In the genomic region with DNA sequence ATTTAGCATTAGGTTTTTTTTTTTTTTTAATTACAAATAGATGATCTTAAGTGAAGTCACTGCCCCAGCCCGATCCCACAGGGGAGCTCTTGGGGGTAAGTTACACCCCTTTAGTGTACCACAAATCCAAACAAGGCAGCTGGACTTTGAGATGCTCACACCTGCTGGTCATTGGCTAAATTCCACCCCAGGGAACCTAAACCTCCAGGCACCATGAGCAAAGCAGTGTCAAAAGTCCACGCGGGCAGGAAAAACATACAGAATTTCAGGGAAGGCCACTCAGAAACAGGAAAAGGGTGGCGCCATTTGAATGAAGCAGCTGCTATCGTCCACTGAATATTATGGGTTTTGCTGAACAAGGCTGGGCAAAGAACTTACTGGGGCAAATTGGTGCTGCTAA, we compare ENCODE assay signal across 30 cellular contexts. TPM values are rescaled to one million over a fixed set of nuclear protein-coding genes. Genes with fewer than 3 reads are reported as not detected.
"Had no signal": no experiment of that assay in that cellular context is flagged by ENCODE, and none has a peak within 500 bp of the region (broad histone marks: within the 10 kb centered on the region; RNA-seq: fewer than 3 reads in every experiment).

No MANE protein-coding gene starts in this region.

- H3K27ac ChIP-seq: adrenal gland, body of pancreas, breast epithelium, KMS-11, PC-9, RWPE1, SK-N-MC had no signal

- H3K9ac ChIP-seq: KMS-11 had no signal

- H3K4me1 ChIP-seq: breast epithelium had no signal

- H3K9me3 ChIP-seq: adrenal gland, body of pancreas, breast epithelium had no signal

- DNase-seq: activated CD4-positive, alpha-beta T cell treated with anti-CD3 and anti-CD28 coated beads, Interleukin-2, amount 10 ng/mL, durations not matched to agents 24 days and 14 days; activated CD4-positive, alpha-beta T cell treated with anti-CD3 and anti-CD28 coated beads, Interleukin-2, amount 50 U/mL, for 48 hours; activated CD8-positive, alpha-beta T cell treated with anti-CD3 and anti-CD28 coated beads, Interleukin-2, amount 10 ng/mL, durations not matched to agents 7 days and 5 days; activated gamma-delta T cell; activated naive CD4-positive, alpha-beta T cell treated with anti-CD3 and anti-CD28 coated beads for 36 hours; activated T-cell treated with anti-CD3 and anti-CD28 coated beads, Interleukin-2, amount 50 U/mL, for 24 hours; adrenal gland; body of pancreas; NCI-H1092 treated with DMSO at 0.1 percent for 48 hours; NCI-H1436; NCI-H1694; NCI-H1930; NCI-H2171 treated with DMSO at 0.1 percent for 48 hours; NCI-H345; NCI-H510A; NCI-H526; PC-9 had no signal

- H3K27me3 ChIP-seq: body of pancreas had no signal

- H3K4me3 ChIP-seq: adrenal gland, body of pancreas, breast epithelium, PC-9, SK-N-MC had no signal

- H3K36me3 ChIP-seq: adrenal gland, breast epithelium had no signal

RNA-seq across cellular contexts. Expression of a gene that starts 30.9 kb away (rescaled TPM):
- total RNA-seq: activated CD4-positive, alpha-beta T cell treated with anti-CD3 and anti-CD28 coated beads, Interleukin-2, amount 10 ng/mL, durations not matched to agents 24 days and 14 days; activated CD8-positive, alpha-beta T cell treated with anti-CD3 and anti-CD28 coated beads, Interleukin-2, amount 10 ng/mL, durations not matched to agents 7 days and 5 days; activated naive CD4-positive, alpha-beta T cell treated with anti-CD3 and anti-CD28 coated beads for 36 hours; activated T-helper 2 cell treated with anti-CD3 and anti-CD28 coated beads, Interferon-gamma antibody, Interleukin-2, Interleukin-4, amounts not matched to agents 10 μg/mL and 5 μg/mL and 100 μg/mL, durations not matched to agents 14 hours and 24 hours and 36 hours; astrocyte; breast epithelium; cardiac septum; LHCN-M2; M059J; OCI-LY7; PC-9; Right ventricle myocardium inferior; T-helper 1 cell treated with Interleukin-12 subunit alpha and Interleukin-12 subunit beta and Interleukin-4 antibody, amounts not matched to agents 30 ng/mL and 1 ng/mL, for 36 hours; T-helper 2 cell treated with Interferon-gamma antibody and Interleukin-4, amounts not matched to agents 100 ng/mL and 5 ng/mL, for 36 hours had no signal
- polyA plus RNA-seq: adrenal gland had no signal
